In genomic region chr1:147549526-147549925, GRCh38 we compare ENCODE assay signal across 16 cellular contexts. TPM values are rescaled to one million over a fixed set of nuclear protein-coding genes. Genes with fewer than 3 reads are reported as not detected.
A peak's percentile ranks its signal among the peaks of the same experiment; 100 is the strongest.
DNase-seq lines count a peak whose midpoint lies in the region; ATAC-seq and TF ChIP-seq lines count a peak whose summit lies in the region.
"Had no signal": no experiment of that assay in that cellular context is flagged by ENCODE, and none has a peak within 500 bp of the region (broad histone marks: within the 10 kb centered on the region; RNA-seq: fewer than 3 reads in every experiment).

No MANE protein-coding gene starts in this region.

- H3K4me1 Mint-ChIP-seq in activated naive CD4-positive, alpha-beta T cell treated with anti-CD3 and anti-CD28 coated beads, Interleukin-2, amount 10 ng/mL, durations not matched to agents 7 days and 5 days = peaks cover 19% of the 10 kb centered on the region
- peaks cover 22% of the 10 kb centered on the region for H3K4me1 Mint-ChIP-seq in T-helper 2 cell treated with Interferon-gamma antibody and Interleukin-4, amounts not matched to agents 5 μg/mL and 100 μg/mL, for 36 hours (ENCODE audit: low read depth)
- H3K4me1 Mint-ChIP-seq in activated T-helper 17 cell treated with anti-CD3 and anti-CD28 coated beads, Interleukin-2, amount 50 U/mL, for 72 hours = peaks cover 32% of the 10 kb centered on the region
- H3K4me1 Mint-ChIP-seq in progenitor cell of endocrine pancreas (ENCODE audit: low read depth) = peaks cover 13% of the 10 kb centered on the region
- peaks cover 57% of the 10 kb centered on the region for H3K4me1 Mint-ChIP-seq in CD4-positive, alpha-beta T cell (ENCODE audit: low read depth)

- H3K27ac Mint-ChIP-seq in activated naive CD4-positive, alpha-beta T cell treated with anti-CD3 and anti-CD28 coated beads, Interleukin-2, amount 10 ng/mL, durations not matched to agents 7 days and 5 days = no peak overlapping the region
- no peak overlapping the region for H3K27ac Mint-ChIP-seq in T-helper 2 cell treated with Interferon-gamma antibody and Interleukin-4, amounts not matched to agents 5 μg/mL and 100 μg/mL, for 36 hours
- H3K27ac Mint-ChIP-seq in activated T-helper 17 cell treated with anti-CD3 and anti-CD28 coated beads, Interleukin-2, amount 50 U/mL, for 72 hours = no peak overlapping the region
- H3K27ac Mint-ChIP-seq in progenitor cell of endocrine pancreas = no peak overlapping the region
- no peak overlapping the region for H3K27ac Mint-ChIP-seq in CD4-positive, alpha-beta T cell
- H3K27ac Mint-ChIP-seq: B cell had no signal

- peaks cover 8% of the 10 kb centered on the region for H3K27me3 Mint-ChIP-seq in activated naive CD4-positive, alpha-beta T cell treated with anti-CD3 and anti-CD28 coated beads, Interleukin-2, amount 10 ng/mL, durations not matched to agents 7 days and 5 days
- no peaks in the 10 kb centered on the region for H3K27me3 Mint-ChIP-seq in T-helper 2 cell treated with Interferon-gamma antibody and Interleukin-4, amounts not matched to agents 5 μg/mL and 100 μg/mL, for 36 hours (ENCODE audit: low read depth)
- no peaks in the 10 kb centered on the region for H3K27me3 Mint-ChIP-seq in activated T-helper 17 cell treated with anti-CD3 and anti-CD28 coated beads, Interleukin-2, amount 50 U/mL, for 72 hours
- no peaks in the 10 kb centered on the region for H3K27me3 Mint-ChIP-seq in progenitor cell of endocrine pancreas
- H3K27me3 Mint-ChIP-seq in CD4-positive, alpha-beta T cell = no peaks in the 10 kb centered on the region
- H3K27me3 Mint-ChIP-seq: CD4-positive, alpha-beta memory T cell had no signal

- no peaks in the 10 kb centered on the region for H3K9me3 Mint-ChIP-seq in activated naive CD4-positive, alpha-beta T cell treated with anti-CD3 and anti-CD28 coated beads, Interleukin-2, amount 10 ng/mL, durations not matched to agents 7 days and 5 days
- no peaks in the 10 kb centered on the region for H3K9me3 Mint-ChIP-seq in T-helper 2 cell treated with Interferon-gamma antibody and Interleukin-4, amounts not matched to agents 5 μg/mL and 100 μg/mL, for 36 hours
- H3K9me3 Mint-ChIP-seq in activated T-helper 17 cell treated with anti-CD3 and anti-CD28 coated beads, Interleukin-2, amount 50 U/mL, for 72 hours = no peaks in the 10 kb centered on the region
- no peaks in the 10 kb centered on the region for H3K9me3 Mint-ChIP-seq in progenitor cell of endocrine pancreas (ENCODE audit: low read depth)
- no peaks in the 10 kb centered on the region for H3K9me3 Mint-ChIP-seq in CD4-positive, alpha-beta T cell

- no peaks in the 10 kb centered on the region for H3K27me3 ChIP-seq in CD4-positive, alpha-beta T cell (ENCODE audit: control insufficient read depth, insufficient read depth, low read length)

- intact Hi-C loops in CD4-positive, alpha-beta T cell (cut with DNase I, micrococcal nuclease) = no loop called here

- peak; percentile 23 for DNase-seq in activated naive CD4-positive, alpha-beta T cell treated with anti-CD3 and anti-CD28 coated beads, Interleukin-2, amount 10 ng/mL, durations not matched to agents 7 days and 5 days
- no peak for DNase-seq in activated naive CD4-positive, alpha-beta T cell treated with Interleukin-2 at 50 U/mL for 16 hours
- peak; percentile 42 for DNase-seq in T-helper 2 cell treated with Interferon-gamma antibody and Interleukin-4, amounts not matched to agents 5 μg/mL and 100 μg/mL, for 36 hours (ENCODE audit: low spot score)
- peak; percentile 35 for DNase-seq in stimulated activated CD4-positive, alpha-beta T cell treated with anti-CD3 and anti-CD28 coated beads, Interleukin-4, amount 100 ng/mL, for 24 hours
- no peak for DNase-seq in progenitor cell of endocrine pancreas (ENCODE audit: low spot score, unreplicated experiment)
- DNase-seq in CD4-positive, alpha-beta T cell = no peak
- DNase-seq: GF-D8, GM23248, NCI-H146, NCI-H2107, NCI-H69, PC-3 had no signal

- H3K4me3 Mint-ChIP-seq in activated naive CD4-positive, alpha-beta T cell treated with anti-CD3 and anti-CD28 coated beads, Interleukin-2, amount 10 ng/mL, durations not matched to agents 7 days and 5 days = no peak overlapping the region
- no peak overlapping the region for H3K4me3 Mint-ChIP-seq in T-helper 2 cell treated with Interferon-gamma antibody and Interleukin-4, amounts not matched to agents 5 μg/mL and 100 μg/mL, for 36 hours
- peak overlapping the region; percentile 4 for H3K4me3 Mint-ChIP-seq in activated T-helper 17 cell treated with anti-CD3 and anti-CD28 coated beads, Interleukin-2, amount 50 U/mL, for 72 hours
- H3K4me3 Mint-ChIP-seq in progenitor cell of endocrine pancreas (ENCODE audit: low read depth) = no peak overlapping the region
- no peak overlapping the region for H3K4me3 Mint-ChIP-seq in CD4-positive, alpha-beta T cell
- H3K4me3 Mint-ChIP-seq: B cell; CD4-positive, alpha-beta memory T cell had no signal

- no peak for TF ChIP-seq CTCF in progenitor cell of endocrine pancreas (IDR thresholded peaks at IDR 0.05; ENCODE audit: unreplicated experiment)
- TF ChIP-seq CTCF in CD4-positive, alpha-beta T cell (IDR thresholded peaks at IDR 0.05) = no peak

- no peaks in the 10 kb centered on the region for H3K9me3 ChIP-seq in CD4-positive, alpha-beta T cell (ENCODE audit: control insufficient read depth, low read length)

- H3K36me3 Mint-ChIP-seq in activated naive CD4-positive, alpha-beta T cell treated with anti-CD3 and anti-CD28 coated beads, Interleukin-2, amount 10 ng/mL, durations not matched to agents 7 days and 5 days = peaks cover 2% of the 10 kb centered on the region
- peaks cover 2% of the 10 kb centered on the region for H3K36me3 Mint-ChIP-seq in T-helper 2 cell treated with Interferon-gamma antibody and Interleukin-4, amounts not matched to agents 5 μg/mL and 100 μg/mL, for 36 hours (ENCODE audit: low read depth)
- H3K36me3 Mint-ChIP-seq in activated T-helper 17 cell treated with anti-CD3 and anti-CD28 coated beads, Interleukin-2, amount 50 U/mL, for 72 hours (ENCODE audit: low read depth) = no peaks in the 10 kb centered on the region
- peaks cover 2% of the 10 kb centered on the region for H3K36me3 Mint-ChIP-seq in progenitor cell of endocrine pancreas (ENCODE audit: insufficient read depth)
- H3K36me3 Mint-ChIP-seq in CD4-positive, alpha-beta T cell (ENCODE audit: low read depth) = no peaks in the 10 kb centered on the region
- H3K36me3 Mint-ChIP-seq: CD4-positive, alpha-beta memory T cell had no signal

- H3K27ac ChIP-seq in CD4-positive, alpha-beta T cell (ENCODE audit: low read depth, low read length) = no peak overlapping the region
- H3K27ac ChIP-seq: GM23248 had no signal

- peak; percentile 16 for ATAC-seq in activated T-helper 17 cell treated with anti-CD3 and anti-CD28 coated beads, Interleukin-2, amount 50 U/mL, for 72 hours (replicated peaks)
- no peak for ATAC-seq in GM19351 (IDR thresholded peaks at IDR 0.05; ENCODE audit: unreplicated experiment)
- no peak for ATAC-seq in CD4-positive, alpha-beta T cell (ENCODE audit: poor library complexity)
- ATAC-seq: PC-3 had no signal

- CTCF ChIA-PET in activated naive CD4-positive, alpha-beta T cell treated with anti-CD3 and anti-CD28 coated beads, Interleukin-2, amount 10 ng/mL, durations not matched to agents 7 days and 5 days (lab: Charles Lee) = interaction anchor here (0.7 to 1.5 kb wide), 5 partner anchors 17 to 90 kb away, joined by 3 to 4 read pairs (median 3); no protein-coding TSS in a partner anchor
- CTCF ChIA-PET in CD4-positive, alpha-beta T cell (lab: Charles Lee) = interaction anchor here (0.9 to 1.0 kb wide), 2 partner anchors 78 to 343 kb away, joined by 3 to 4 read pairs; no protein-coding TSS in a partner anchor

- POLR2A ChIA-PET in CD4-positive, alpha-beta T cell (lab: Charles Lee) = interaction anchor here (1.5 to 2.5 kb wide), 2 partner anchors 8 to 32 kb away, joined by 3 to 13 read pairs; partner anchors contain the start of gene BCL9

RNA-seq across cellular contexts. Expression of gene BCL9, which starts 8.2 kb away (rescaled TPM):
- 10 to 100 TPM; 11.1 to 28.3 TPM for total RNA-seq in activated T-helper 17 cell treated with anti-CD3 and anti-CD28 coated beads, Interleukin-2, amount 50 U/mL, for 72 hours
- total RNA-seq in progenitor cell of endocrine pancreas = 84.8 and 86.7 TPM in 2 replicates
- total RNA-seq in CD4-positive, alpha-beta T cell = 1 to 10 TPM; 9.2 TPM

Comparison
In these comparisons a context has a peak if more than half of its experiments do, and no peak if none do; other contexts are left out.
1. DNase-seq: peak in activated naive CD4-positive, alpha-beta T cell treated with anti-CD3 and anti-CD28 coated beads, Interleukin-2, amount 10 ng/mL, durations not matched to agents 7 days and 5 days (single experiment), T-helper 2 cell treated with Interferon-gamma antibody and Interleukin-4, amounts not matched to agents 5 μg/mL and 100 μg/mL, for 36 hours (single experiment) and stimulated activated CD4-positive, alpha-beta T cell treated with anti-CD3 and anti-CD28 coated beads, Interleukin-4, amount 100 ng/mL, for 24 hours (single experiment); none in activated naive CD4-positive, alpha-beta T cell treated with Interleukin-2 at 50 U/mL for 16 hours (single experiment), progenitor cell of endocrine pancreas (single experiment) and CD4-positive, alpha-beta T cell (0 of 10).